ENCODE assay signal across 16 cellular contexts in genomic region chr20:1875169-1875554, GRCh38. TPM values are rescaled to one million over a fixed set of nuclear protein-coding genes. Genes with fewer than 3 reads are reported as not detected.
"Had no signal": no experiment of that assay in that cellular context is flagged by ENCODE, and none has a peak within 500 bp of the region (broad histone marks: within the 10 kb centered on the region; RNA-seq: fewer than 3 reads in every experiment).

No MANE protein-coding gene starts in this region.

- DNase-seq: activated CD4-positive, alpha-beta memory T cell treated with anti-CD3 and anti-CD28 coated beads, Interleukin-2, amount 10 ng/mL, durations not matched to agents 7 days and 5 days; activated CD4-positive, alpha-beta T cell treated with anti-CD3 and anti-CD28 coated beads for 4 hours; activated CD8-positive, alpha-beta memory T cell treated with anti-CD3 and anti-CD28 coated beads, Interleukin-2, amount 10 ng/mL, durations not matched to agents 7 days and 5 days; erythroblast; head of caudate nucleus; kidney; mammary epithelial cell; stimulated activated CD4-positive, alpha-beta T cell treated with anti-CD3 and anti-CD28 coated beads, Interleukin-2, amount 100 ng/mL, for 24 hours; stimulated activated naive CD8-positive, alpha-beta T cell treated with anti-CD3 and anti-CD28 coated beads, Interleukin-15, Interleukin-2, amounts not matched to agents 100 U/mL and 50 U/mL, for 24 hours; substantia nigra had no signal

- H3K4me3 ChIP-seq: tibial nerve, vagina had no signal

- H3K4me1 Mint-ChIP-seq: activated CD4-positive, alpha-beta memory T cell treated with anti-CD3 and anti-CD28 coated beads, Interleukin-2, amount 10 ng/mL, durations not matched to agents 7 days and 5 days; activated CD8-positive, alpha-beta memory T cell treated with anti-CD3 and anti-CD28 coated beads, Interleukin-2, amount 10 ng/mL, durations not matched to agents 7 days and 5 days had no signal

- H3K4me1 ChIP-seq: vagina had no signal

- H3K9me3 ChIP-seq: vagina had no signal

- ATAC-seq: activated CD8-positive, alpha-beta memory T cell treated with anti-CD3 and anti-CD28 coated beads, Interleukin-2, amount 10 ng/mL, durations not matched to agents 7 days and 5 days; naive thymus-derived CD8-positive, alpha-beta T cell; stimulated activated naive CD8-positive, alpha-beta T cell treated with anti-CD3 and anti-CD28 coated beads, Interleukin-15, Interleukin-2, amounts not matched to agents 100 U/mL and 50 U/mL, for 24 hours; WTC11 had no signal

- H3K9me3 Mint-ChIP-seq: activated CD4-positive, alpha-beta memory T cell treated with anti-CD3 and anti-CD28 coated beads, Interleukin-2, amount 10 ng/mL, durations not matched to agents 7 days and 5 days; T-helper 2 cell treated with Interferon-gamma antibody and Interleukin-4, amounts not matched to agents 5 μg/mL and 100 μg/mL, for 36 hours had no signal

- H3K27ac ChIP-seq: tibial nerve, vagina had no signal

- H3K36me3 Mint-ChIP-seq: activated CD8-positive, alpha-beta memory T cell treated with anti-CD3 and anti-CD28 coated beads, Interleukin-2, amount 10 ng/mL, durations not matched to agents 7 days and 5 days; activated naive CD8-positive, alpha-beta T cell; naive thymus-derived CD8-positive, alpha-beta T cell; WTC11 had no signal

- H3K27me3 ChIP-seq: tibial nerve, vagina had no signal

- H3K27ac Mint-ChIP-seq: activated CD4-positive, alpha-beta memory T cell treated with anti-CD3 and anti-CD28 coated beads, Interleukin-2, amount 10 ng/mL, durations not matched to agents 7 days and 5 days; activated CD8-positive, alpha-beta memory T cell treated with anti-CD3 and anti-CD28 coated beads, Interleukin-2, amount 10 ng/mL, durations not matched to agents 7 days and 5 days; activated naive CD8-positive, alpha-beta T cell; naive thymus-derived CD8-positive, alpha-beta T cell; T-helper 2 cell treated with Interferon-gamma antibody and Interleukin-4, amounts not matched to agents 5 μg/mL and 100 μg/mL, for 36 hours; WTC11 had no signal

- H3K4me3 Mint-ChIP-seq: activated CD4-positive, alpha-beta memory T cell treated with anti-CD3 and anti-CD28 coated beads, Interleukin-2, amount 10 ng/mL, durations not matched to agents 7 days and 5 days; activated CD8-positive, alpha-beta memory T cell treated with anti-CD3 and anti-CD28 coated beads, Interleukin-2, amount 10 ng/mL, durations not matched to agents 7 days and 5 days; activated naive CD8-positive, alpha-beta T cell; naive thymus-derived CD8-positive, alpha-beta T cell; T-helper 2 cell treated with Interferon-gamma antibody and Interleukin-4, amounts not matched to agents 5 μg/mL and 100 μg/mL, for 36 hours; WTC11 had no signal

- H3K27me3 Mint-ChIP-seq: activated CD4-positive, alpha-beta memory T cell treated with anti-CD3 and anti-CD28 coated beads, Interleukin-2, amount 10 ng/mL, durations not matched to agents 7 days and 5 days; activated CD8-positive, alpha-beta memory T cell treated with anti-CD3 and anti-CD28 coated beads, Interleukin-2, amount 10 ng/mL, durations not matched to agents 7 days and 5 days had no signal

- H3K36me3 ChIP-seq: tibial nerve, vagina had no signal

RNA-seq across cellular contexts. Expression of gene SIRPA, which starts 20.0 kb away (rescaled TPM):
- total RNA-seq: activated CD4-positive, alpha-beta memory T cell treated with anti-CD3 and anti-CD28 coated beads, Interleukin-2, amount 10 ng/mL, durations not matched to agents 7 days and 5 days; activated CD8-positive, alpha-beta memory T cell treated with anti-CD3 and anti-CD28 coated beads, Interleukin-2, amount 10 ng/mL, durations not matched to agents 7 days and 5 days had no signal
